Comparison of ENCODE assay signal across 8 cellular contexts in genomic region chr1:12658531-12659453, GRCh38. TPM values are rescaled to one million over a fixed set of nuclear protein-coding genes. Genes with fewer than 3 reads are reported as not detected.
DNase-seq lines count a peak whose midpoint lies in the region; ATAC-seq and TF ChIP-seq lines count a peak whose summit lies in the region.

No MANE protein-coding gene starts in this region.

- intact Hi-C loops in upper lobe of right lung (cut with DNase I): no loop called here

- no peaks in the 10 kb centered on the region for H3K9me3 Mint-ChIP-seq in activated naive CD4-positive, alpha-beta T cell treated with anti-CD3 and anti-CD28 coated beads, Interleukin-2, amount 50 U/mL, for 24 hours
- H3K9me3 Mint-ChIP-seq in glutamatergic neuron (ENCODE audit: unreplicated experiment): no peaks in the 10 kb centered on the region

- TF ChIP-seq CTCF in GM12873 (IDR thresholded peaks at IDR 0.05; ENCODE audit: insufficient read depth, low read depth, low read length, missing control alignments) (peak; percentile 97), glutamatergic neuron (IDR thresholded peaks at IDR 0.05; ENCODE audit: partially characterized antibody, unreplicated experiment) (peak; percentile 93), upper lobe of right lung (IDR thresholded peaks at IDR 0.05) (peak; percentile 99)

- H3K27ac Mint-ChIP-seq in activated naive CD4-positive, alpha-beta T cell treated with anti-CD3 and anti-CD28 coated beads, Interleukin-2, amount 50 U/mL, for 24 hours: no peak overlapping the region
- no peak overlapping the region for H3K27ac Mint-ChIP-seq in glutamatergic neuron (ENCODE audit: unreplicated experiment)

- H3K27ac ChIP-seq in upper lobe of right lung: no peak overlapping the region

- peak; percentile 96 for ATAC-seq in upper lobe of right lung
- no peak for ATAC-seq in HG02571 (IDR thresholded peaks at IDR 0.05; ENCODE audit: unreplicated experiment)

- H3K36me3 ChIP-seq in upper lobe of right lung: no peaks in the 10 kb centered on the region

- H3K4me1 ChIP-seq in upper lobe of right lung: no peaks in the 10 kb centered on the region

- no peaks in the 10 kb centered on the region for H3K27me3 Mint-ChIP-seq in activated naive CD4-positive, alpha-beta T cell treated with anti-CD3 and anti-CD28 coated beads, Interleukin-2, amount 50 U/mL, for 24 hours
- H3K27me3 Mint-ChIP-seq in glutamatergic neuron (ENCODE audit: unreplicated experiment): no peaks in the 10 kb centered on the region

- H3K4me1 Mint-ChIP-seq in activated naive CD4-positive, alpha-beta T cell treated with anti-CD3 and anti-CD28 coated beads, Interleukin-2, amount 50 U/mL, for 24 hours: peaks cover 5% of the 10 kb centered on the region
- H3K4me1 Mint-ChIP-seq in glutamatergic neuron (ENCODE audit: low read depth, unreplicated experiment): peaks cover 2% of the 10 kb centered on the region

- no peaks in the 10 kb centered on the region for H3K27me3 ChIP-seq in upper lobe of right lung

- H3K36me3 Mint-ChIP-seq in activated naive CD4-positive, alpha-beta T cell treated with anti-CD3 and anti-CD28 coated beads, Interleukin-2, amount 50 U/mL, for 24 hours: no peaks in the 10 kb centered on the region
- H3K36me3 Mint-ChIP-seq in glutamatergic neuron (ENCODE audit: unreplicated experiment): no peaks in the 10 kb centered on the region

- peak overlapping the region; percentile 67 for H3K4me3 Mint-ChIP-seq in activated naive CD4-positive, alpha-beta T cell treated with anti-CD3 and anti-CD28 coated beads, Interleukin-2, amount 50 U/mL, for 24 hours
- no peak overlapping the region for H3K4me3 Mint-ChIP-seq in glutamatergic neuron (ENCODE audit: unreplicated experiment)

- DNase-seq in MV-4-11 (lab: John Stamatoyannopoulos, UW) (peak; percentile 27), SKM-1 treated with dmso at 0.1 percent for 144 hours (lab: John Stamatoyannopoulos, UW; ENCODE audit: unreplicated experiment) (peak; percentile 56), glutamatergic neuron (peak; percentile 77), pons (ENCODE audit: low spot score) (peak; percentile 83), upper lobe of right lung (peak; percentile 67)

- H3K4me3 ChIP-seq in upper lobe of right lung: no peak overlapping the region

- H3K9me3 ChIP-seq in upper lobe of right lung: no peaks in the 10 kb centered on the region

RNA-seq across cellular contexts. Expression of gene AADACL4, which starts 14.9 kb away (rescaled TPM):
- total RNA-seq in glutamatergic neuron (ENCODE audit: unreplicated experiment): not detected
- total RNA-seq in upper lobe of right lung: not detected

RNA-seq across cellular contexts. Expression of gene DHRS3, which starts 40.8 kb away (rescaled TPM):
- not detected for total RNA-seq in glutamatergic neuron (ENCODE audit: unreplicated experiment)
- 106 TPM for total RNA-seq in upper lobe of right lung

RNA-seq across cellular contexts. Expression of gene AADACL3, which starts 57.1 kb away (rescaled TPM):
- total RNA-seq in glutamatergic neuron (ENCODE audit: unreplicated experiment): not detected
- not detected for total RNA-seq in upper lobe of right lung

Comparison
In these comparisons a context has a peak if more than half of its experiments do, and no peak if none do; other contexts are left out.
1. DNase-seq: peak in every context shown above with its lines; median percentile 83 in pons; 77 in glutamatergic neuron; 67 in upper lobe of right lung; 56 in SKM-1 treated with dmso at 0.1 percent for 144 hours; 27 in MV-4-11.
2. RNA of gene DHRS3, which starts 40.8 kb away (total RNA-seq): 106 TPM in upper lobe of right lung (single experiment); not detected in glutamatergic neuron (single experiment); every median in the first group is over 10 times any median in the second.
3. Peak in every context shown above with its lines, with median percentiles within 50 percentile points of each other: CTCF ChIP-seq.